In the genomic region with DNA sequence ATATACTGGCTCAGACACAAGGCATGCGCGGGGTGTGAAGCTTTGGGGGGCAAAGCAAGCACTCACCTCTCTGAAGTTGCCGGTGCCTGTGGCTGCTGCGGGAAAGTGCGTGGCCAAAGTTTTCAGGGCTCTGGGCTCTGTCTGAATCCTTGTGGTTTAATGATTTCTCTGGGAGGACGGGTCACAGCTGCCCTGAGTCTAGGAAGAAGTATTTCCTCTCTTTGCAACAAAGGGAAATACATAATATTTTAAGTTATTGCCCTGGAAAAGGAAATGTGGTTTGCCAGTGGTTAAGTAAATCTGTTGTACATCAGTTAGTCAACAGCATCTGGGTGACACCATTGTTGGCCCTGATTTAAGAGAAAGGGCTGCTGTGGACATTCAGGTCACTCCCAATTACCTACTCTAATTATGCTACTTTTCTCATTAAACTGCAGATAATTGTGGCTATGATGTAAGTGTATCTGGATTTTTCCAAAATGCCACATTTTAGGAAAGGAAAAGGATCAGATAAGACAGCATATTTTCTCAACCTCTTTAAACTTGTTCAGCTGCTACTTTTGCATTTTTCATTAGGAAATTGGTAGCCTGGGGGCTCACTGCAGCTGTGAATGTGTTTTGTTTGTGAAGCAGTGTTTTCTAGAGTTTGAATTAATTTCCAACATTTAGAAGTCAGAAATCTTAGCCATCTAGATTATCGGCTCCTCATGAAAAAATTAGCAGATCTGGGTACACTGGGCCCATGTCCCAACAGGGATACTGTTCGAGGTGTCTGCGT, we compare ENCODE assay signal across 15 cellular contexts. TPM values are rescaled to one million over a fixed set of nuclear protein-coding genes. Genes with fewer than 3 reads are reported as not detected.
A peak's percentile ranks its signal among the peaks of the same experiment; 100 is the strongest.
DNase-seq lines count a peak whose midpoint lies in the region; ATAC-seq and TF ChIP-seq lines count a peak whose summit lies in the region.
"Had no signal": no experiment of that assay in that cellular context is flagged by ENCODE, and none has a peak within 500 bp of the region (broad histone marks: within the 10 kb centered on the region; RNA-seq: fewer than 3 reads in every experiment).

No MANE protein-coding gene starts in this region.

- in situ Hi-C loops in astrocyte of the spinal cord (cut with HindIII; ENCODE audit: low sequenced_read_pairs): no loop called here

- WGBS in stomach, 5 donors: 34 to 43% (median 40%) methylated on average over 9 of the region's 9 CpGs

- H3K9me3 ChIP-seq in HUES48 (ENCODE audit: control insufficient read depth, insufficient read depth, low read length) (no peaks in the 10 kb centered on the region), stomach (peaks cover 0 to 15% (median 10%) of the 10 kb centered on the region in 4 donors)

- H3K4me3 Mint-ChIP-seq in activated T-cell treated with anti-CD3 and anti-CD28 coated beads, Interleukin-2, amount 50 U/mL, for 24 hours: no peak overlapping the region
- H3K4me3 Mint-ChIP-seq: activated CD4-positive, alpha-beta memory T cell treated with anti-CD3 and anti-CD28 coated beads for 36 hours; B cell; stimulated activated effector memory CD8-positive, alpha-beta T cell treated with anti-CD3 and anti-CD28 coated beads, Interleukin-12 subunit alpha, Interleukin-12 subunit beta, amount 100 ng/mL, for 72 hours had no signal

- H3K36me3 Mint-ChIP-seq in activated T-cell treated with anti-CD3 and anti-CD28 coated beads, Interleukin-2, amount 50 U/mL, for 24 hours (ENCODE audit: low read depth): no peaks in the 10 kb centered on the region
- H3K36me3 Mint-ChIP-seq: activated CD4-positive, alpha-beta memory T cell treated with anti-CD3 and anti-CD28 coated beads for 36 hours; stimulated activated effector memory CD8-positive, alpha-beta T cell treated with anti-CD3 and anti-CD28 coated beads, Interleukin-12 subunit alpha, Interleukin-12 subunit beta, amount 100 ng/mL, for 72 hours had no signal

- no peaks in the 10 kb centered on the region for H3K27me3 ChIP-seq in ACC112 (ENCODE audit: insufficient read depth, low read length)
- no peaks in the 10 kb centered on the region for H3K27me3 ChIP-seq in HUES48 (ENCODE audit: control insufficient read depth, insufficient read depth, low read length)
- H3K27me3 ChIP-seq in stomach: peaks cover 0 to 33% (median 0%) of the 10 kb centered on the region in 3 donors

- no peaks in the 10 kb centered on the region for H3K79me2 ChIP-seq in ACC112 (ENCODE audit: control insufficient read depth, insufficient read depth, low read length, unreplicated experiment)

- no peak overlapping the region for H3K9ac ChIP-seq in HUES48 (ENCODE audit: low read depth, low read length)

- no peak for TF ChIP-seq POLR2A in stomach (IDR thresholded peaks at IDR 0.05)

- H3K27ac ChIP-seq in ACC112 (ENCODE audit: low read depth, low read length) (no peak overlapping the region), HUES48 (ENCODE audit: low read depth, low read length) (peak overlapping the region; percentile 36), stomach (no peak overlapping the region)

- ATAC-seq in GM19452 (IDR thresholded peaks at IDR 0.05; ENCODE audit: unreplicated experiment): no peak
- ATAC-seq: stimulated activated effector memory CD8-positive, alpha-beta T cell treated with anti-CD3 and anti-CD28 coated beads, Interleukin-12 subunit alpha, Interleukin-12 subunit beta, amount 100 ng/mL, for 72 hours had no signal

- H3K27me3 Mint-ChIP-seq in activated T-cell treated with anti-CD3 and anti-CD28 coated beads, Interleukin-2, amount 50 U/mL, for 24 hours: peaks cover 49% of the 10 kb centered on the region

- H3K27ac Mint-ChIP-seq in activated T-cell treated with anti-CD3 and anti-CD28 coated beads, Interleukin-2, amount 50 U/mL, for 24 hours: no peak overlapping the region
- H3K27ac Mint-ChIP-seq: activated CD4-positive, alpha-beta memory T cell treated with anti-CD3 and anti-CD28 coated beads for 36 hours; B cell; stimulated activated effector memory CD8-positive, alpha-beta T cell treated with anti-CD3 and anti-CD28 coated beads, Interleukin-12 subunit alpha, Interleukin-12 subunit beta, amount 100 ng/mL, for 72 hours had no signal

- peaks cover 3% of the 10 kb centered on the region for H3K4me1 Mint-ChIP-seq in activated T-cell treated with anti-CD3 and anti-CD28 coated beads, Interleukin-2, amount 50 U/mL, for 24 hours (ENCODE audit: low read depth)
- H3K4me1 Mint-ChIP-seq: stimulated activated effector memory CD8-positive, alpha-beta T cell treated with anti-CD3 and anti-CD28 coated beads, Interleukin-12 subunit alpha, Interleukin-12 subunit beta, amount 100 ng/mL, for 72 hours had no signal

- no peak overlapping the region for H3K4me3 ChIP-seq in ACC112 (ENCODE audit: low read depth, low read length)
- no peak overlapping the region for H3K4me3 ChIP-seq in HUES48 (ENCODE audit: low read depth, low read length)
- H3K4me3 ChIP-seq in astrocyte of the spinal cord (ENCODE audit: low read depth, low read length): no peak overlapping the region
- H3K4me3 ChIP-seq in stomach: no peak overlapping the region

- no peak for TF ChIP-seq EP300 in stomach (IDR thresholded peaks at IDR 0.05)

- intact Hi-C loops in stomach (cut with DNase I; ENCODE audit: low total_unique reads): no loop called here

- peak overlapping the region; percentile 70 for H2AFZ ChIP-seq in ACC112 (ENCODE audit: low read length, unreplicated experiment)

- H3K9me3 Mint-ChIP-seq in activated T-cell treated with anti-CD3 and anti-CD28 coated beads, Interleukin-2, amount 50 U/mL, for 24 hours: peaks cover 5% of the 10 kb centered on the region

- DNase-seq in astrocyte of the spinal cord (ENCODE audit: low read depth, low spot score) (peak; percentile 42), left kidney (ENCODE audit: low read depth, low spot score) (peak; percentile 45), AML-193 (lab: John Stamatoyannopoulos, UW) (no peak), stomach (no peak)
- no peak for DNase-seq in activated T-cell treated with anti-CD3 and anti-CD28 coated beads, Interleukin-2, amount 50 U/mL, for 24 hours
- DNase-seq: activated CD4-positive, alpha-beta memory T cell treated with anti-CD3 and anti-CD28 coated beads for 36 hours; activated naive CD4-positive, alpha-beta T cell; left cardiac atrium; NCI-H2107; stimulated activated CD4-positive, alpha-beta T cell treated with anti-CD3 and anti-CD28 coated beads, Interleukin-1b, Interleukin-23, amount 100 ng/mL, for 48 hours had no signal

- H3K36me3 ChIP-seq in ACC112 (ENCODE audit: insufficient read depth, low read length) (no peaks in the 10 kb centered on the region), HUES48 (ENCODE audit: control insufficient read depth, insufficient read depth, low read length) (no peaks in the 10 kb centered on the region), stomach (no peaks in the 10 kb centered on the region)

- TF ChIP-seq CTCF in astrocyte of the spinal cord (IDR thresholded peaks at IDR 0.05; ENCODE audit: low read depth, low read length) (no peak), stomach (IDR thresholded peaks at IDR 0.05) (no peak)

- H3K4me1 ChIP-seq in ACC112 (ENCODE audit: control insufficient read depth, insufficient read depth, low read length, unreplicated experiment): peaks cover 12% of the 10 kb centered on the region
- H3K4me1 ChIP-seq in HUES48 (ENCODE audit: control insufficient read depth, insufficient read depth, low read length): peaks cover 34% of the 10 kb centered on the region
- peaks cover 0 to 7% (median 3%) of the 10 kb centered on the region in 4 donors for H3K4me1 ChIP-seq in stomach

RNA-seq across cellular contexts. Expression of a gene that starts 56.5 kb away (rescaled TPM):
- total RNA-seq in stomach: 10 to 100 TPM in 2 of 5 donors, 1 to 10 TPM in 3; 5.8 to 38.5 (median 8.9) TPM
- 1 to 10 TPM in 2 of 3 donors, under 1 TPM in 1; 0.93 to 1.4 (median 1.1) TPM for polyA plus RNA-seq in stomach

RNA-seq across cellular contexts. Expression of a gene that starts 58.2 kb away (rescaled TPM):
- 100 to 1,000 TPM in 4 of 5 donors, 10 to 100 TPM in 1; 62.6 to 818 (median 284) TPM for total RNA-seq in stomach
- polyA plus RNA-seq in stomach: 1,000 to 10,000 TPM in 1 of 3 donors, 100 to 1,000 TPM in 2; 744 to 1,000 (median 790) TPM

RNA-seq across cellular contexts. Expression of a gene that starts 58.7 kb away (rescaled TPM):
- 100 to 1,000 TPM in 2 of 5 donors, 10 to 100 TPM in 2, 1 to 10 TPM in 1; 9.8 to 143 (median 96.2) TPM for total RNA-seq in stomach
- 10 to 100 TPM; 17.7 to 29.2 (median 25.3) TPM for polyA plus RNA-seq in stomach

Comparison
In these comparisons a context has a peak if more than half of its experiments do, and no peak if none do; other contexts are left out.
1. DNase-seq: peak in astrocyte of the spinal cord (single experiment) and left kidney (single experiment); none in AML-193 (0 of 2), stomach (single experiment) and activated T-cell treated with anti-CD3 and anti-CD28 coated beads, Interleukin-2, amount 50 U/mL, for 24 hours (single experiment).